In the genomic region with DNA sequence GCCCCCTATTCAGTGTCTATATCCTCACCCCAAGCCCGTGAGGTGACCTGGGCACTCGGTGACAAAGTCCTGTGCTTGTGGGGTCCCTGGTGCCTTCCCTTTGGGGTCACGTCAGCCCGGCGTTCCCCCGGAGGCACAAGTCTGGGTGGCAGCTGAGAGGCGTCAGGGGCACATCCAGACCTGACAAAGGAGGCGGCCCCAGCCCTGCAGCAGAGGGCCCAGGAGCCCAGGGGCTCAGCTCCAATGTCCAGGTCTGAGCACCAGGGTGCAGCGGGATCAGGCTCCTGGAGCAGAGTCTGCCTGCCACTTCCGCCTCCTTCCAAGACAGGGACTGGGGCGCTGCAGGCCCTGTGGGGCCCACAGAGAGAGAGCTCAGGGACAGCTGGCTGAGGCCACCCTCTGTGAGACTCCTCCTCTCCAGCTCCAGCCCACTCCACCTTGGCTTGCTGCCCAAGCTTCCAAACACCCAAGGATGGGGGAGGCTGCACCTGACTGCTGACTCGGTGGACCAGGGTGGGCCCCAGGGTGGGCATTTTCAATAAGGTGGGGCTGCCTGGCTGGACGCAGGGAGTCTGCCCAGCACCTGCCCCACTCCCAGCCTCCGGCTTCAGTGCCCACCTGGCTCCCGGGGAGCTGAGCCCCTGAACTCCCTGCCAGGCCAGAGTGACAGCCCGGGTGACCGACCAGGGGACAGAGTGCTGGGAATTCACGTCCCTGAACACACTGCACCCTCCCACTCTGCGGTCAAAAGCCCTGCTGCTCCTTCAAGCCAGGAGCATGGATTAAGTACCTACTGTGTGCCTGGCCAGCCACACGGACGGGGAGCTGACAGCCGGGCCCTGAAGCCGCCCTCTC, we compare ENCODE assay signal across 1 cellular context.
TF ChIP-seq lines count a peak whose summit lies in the region.

No MANE protein-coding gene starts in this region.

TF ChIP-seq in K562, 482 proteins besides CTCF, POLR2A, EP300 and RAD21:
- TF ChIP-seq, protein P1, sequence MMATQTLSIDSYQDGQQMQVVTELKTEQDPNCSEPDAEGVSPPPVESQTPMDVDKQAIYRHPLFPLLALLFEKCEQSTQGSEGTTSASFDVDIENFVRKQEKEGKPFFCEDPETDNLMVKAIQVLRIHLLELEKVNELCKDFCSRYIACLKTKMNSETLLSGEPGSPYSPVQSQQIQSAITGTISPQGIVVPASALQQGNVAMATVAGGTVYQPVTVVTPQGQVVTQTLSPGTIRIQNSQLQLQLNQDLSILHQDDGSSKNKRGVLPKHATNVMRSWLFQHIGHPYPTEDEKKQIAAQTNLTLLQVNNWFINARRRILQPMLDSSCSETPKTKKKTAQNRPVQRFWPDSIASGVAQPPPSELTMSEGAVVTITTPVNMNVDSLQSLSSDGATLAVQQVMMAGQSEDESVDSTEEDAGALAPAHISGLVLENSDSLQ (IDR thresholded peaks at IDR 0.05), result peak; percentile 64
- TF ChIP-seq HMGN3 (IDR thresholded peaks at IDR 0.05; ENCODE audit: borderline replicate concordance, extremely low read depth, insufficient read length, low read depth, low read length) (peak; percentile 22), JUND (IDR thresholded peaks at IDR 0.05; ENCODE audit: borderline replicate concordance, low read depth, low read length) (no peak), JUND (tag; IDR thresholded peaks at IDR 0.05; ENCODE audit: borderline replicate concordance, low read depth, low read length) (no peak), RAD51 (IDR thresholded peaks at IDR 0.05; ENCODE audit: borderline replicate concordance, low read depth) (no peak), ZKSCAN1 (IDR thresholded peaks at IDR 0.05; ENCODE audit: low read depth, low read length) (peak; percentile 78; the same call in 1 of the 2 replicates), TAF1 (IDR thresholded peaks at IDR 0.05; ENCODE audit: control insufficient read depth, extremely low read depth, insufficient read depth, low read length, severe bottlenecking) (no peak), NFIC (IDR thresholded peaks at IDR 0.05) (peak; percentile 59)
- TF ChIP-seq, protein P2, sequence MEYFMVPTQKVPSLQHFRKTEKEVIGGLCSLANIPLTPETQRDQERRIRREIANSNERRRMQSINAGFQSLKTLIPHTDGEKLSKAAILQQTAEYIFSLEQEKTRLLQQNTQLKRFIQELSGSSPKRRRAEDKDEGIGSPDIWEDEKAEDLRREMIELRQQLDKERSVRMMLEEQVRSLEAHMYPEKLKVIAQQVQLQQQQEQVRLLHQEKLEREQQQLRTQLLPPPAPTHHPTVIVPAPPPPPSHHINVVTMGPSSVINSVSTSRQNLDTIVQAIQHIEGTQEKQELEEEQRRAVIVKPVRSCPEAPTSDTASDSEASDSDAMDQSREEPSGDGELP (CRISPR knock-in tag; IDR thresholded peaks at IDR 0.05; ENCODE audit: borderline replicate concordance), result peak; percentile 34; the same call in 1 of the 2 replicates
